Comparison of ENCODE assay signal across 17 cellular contexts in the genomic region with DNA sequence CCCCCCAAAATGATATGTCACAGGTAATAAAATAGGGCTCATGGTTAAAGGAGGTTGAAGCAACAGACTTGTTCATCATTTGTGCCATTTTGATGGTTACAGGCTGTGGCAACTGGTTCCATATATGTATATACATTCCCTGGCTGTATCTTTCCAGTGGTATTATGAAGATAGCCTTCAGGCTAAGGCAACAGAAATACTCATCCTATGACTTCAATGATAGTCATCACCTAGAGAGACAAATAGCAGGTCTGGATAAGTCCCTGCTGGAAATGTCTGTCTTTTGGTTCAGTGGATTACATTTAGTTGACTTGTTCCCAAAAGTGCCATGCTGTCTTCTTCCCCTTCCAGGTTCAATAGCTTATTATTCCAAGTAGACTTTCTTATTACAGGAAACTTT.
DNase-seq lines count a peak whose midpoint lies in the region; ATAC-seq, FAIRE-seq and TF ChIP-seq lines count a peak whose summit lies in the region.
"Had no signal": no experiment of that assay in that cellular context is flagged by ENCODE, and none has a peak within 500 bp of the region (broad histone marks: within the 10 kb centered on the region; RNA-seq: fewer than 3 reads in every experiment).

No MANE protein-coding gene starts in this region.

- H2BK120ac ChIP-seq in IMR-90 (ENCODE audit: low read depth, low read length) = no peak overlapping the region

- no peak overlapping the region for H2AK9ac ChIP-seq in IMR-90 (replicated peaks; ENCODE audit: low read depth, low read length, poor library complexity)

- no peaks in the 10 kb centered on the region for H3K79me1 ChIP-seq in IMR-90 (ENCODE audit: low read depth in 1 of 2, low read length in 2 of 2)

- dilution Hi-C loops in IMR-90 (cut with HindIII; ENCODE audit: low sequenced_read_pairs, unreplicated experiment) (no loop called here), keratinocyte (cut with MboI; ENCODE audit: extremely low pct_ligation_motif_present, low sequenced_read_pairs) (no loop called here)

- H3K36me3 ChIP-seq in IMR-90 (ENCODE audit: control insufficient read depth, insufficient read depth, low read length) (no peaks in the 10 kb centered on the region), bronchial epithelial cell (ENCODE audit: control insufficient read depth, insufficient read depth, low read length) (no peaks in the 10 kb centered on the region), keratinocyte (ENCODE audit: control insufficient read depth in 2 of 2, extremely low read depth in 1 of 2, insufficient read depth in 2 of 2, low read length in 2 of 2) (no peaks in the 10 kb centered on the region), right lobe of liver (no peaks in the 10 kb centered on the region)

- CTCF ChIA-PET in IMR-90 (lab: Yijun Ruan, JAX) = interaction anchor here (0.6 kb wide), 1 partner anchor 221 kb away, joined by 3 read pairs; no protein-coding TSS in a partner anchor

- no peaks in the 10 kb centered on the region for H3K4me1 ChIP-seq in IMR-90 (ENCODE audit: control insufficient read depth, insufficient read depth, low read length)
- H3K4me1 ChIP-seq in keratinocyte (ENCODE audit: control insufficient read depth, extremely low read depth, insufficient read depth, low read length) = peaks cover 14% of the 10 kb centered on the region
- no peaks in the 10 kb centered on the region for H3K4me1 ChIP-seq in right lobe of liver

- TF ChIP-seq POLR2A in IMR-90 (IDR thresholded peaks at IDR 0.05; ENCODE audit: low read depth, low read length) (no peak), right lobe of liver (IDR thresholded peaks at IDR 0.05) (no peak)

- no peak overlapping the region for H3K14ac ChIP-seq in IMR-90 (replicated peaks; ENCODE audit: low read depth, low read length)

- H4K5ac ChIP-seq in IMR-90 (ENCODE audit: low read depth, low read length) = no peak overlapping the region

- no peak overlapping the region for H4K91ac ChIP-seq in IMR-90 (ENCODE audit: insufficient read depth, low read depth, low read length)

- H3K4me3 ChIP-seq in IMR-90 (ENCODE audit: insufficient read depth, low read depth, low read length) = no peak overlapping the region
- H3K4me3 ChIP-seq in bronchial epithelial cell (ENCODE audit: low read depth, low read length) = no peak overlapping the region
- H3K4me3 ChIP-seq in keratinocyte (ENCODE audit: control insufficient read depth in 2 of 3, extremely low read depth in 1 of 3, insufficient read depth in 2 of 3, low read depth in 1 of 3, low read length in 3 of 3) = no peak overlapping the region
- no peak overlapping the region for H3K4me3 ChIP-seq in right lobe of liver
- H3K4me3 ChIP-seq: GM23338 had no signal

- ATAC-seq in IMR-90 (ENCODE audit: low read depth) = no peak
- no peak for ATAC-seq in right lobe of liver
- ATAC-seq: GM23338, HCT116 had no signal

- H3K79me2 ChIP-seq in keratinocyte (ENCODE audit: control insufficient read depth, insufficient read depth, low read length) = no peaks in the 10 kb centered on the region

- H3K9ac ChIP-seq in IMR-90 (ENCODE audit: low read depth, low read length) (no peak overlapping the region), keratinocyte (ENCODE audit: control insufficient read depth, extremely low read depth, insufficient read depth, low read length) (no peak overlapping the region)

- no peak overlapping the region for H2BK5ac ChIP-seq in IMR-90 (ENCODE audit: low read depth, low read length, poor library complexity, severe bottlenecking)

- H3K56ac ChIP-seq in IMR-90 (ENCODE audit: extremely low read depth, insufficient read depth, low read length) = no peak overlapping the region

- no peaks in the 10 kb centered on the region; the same call in 1 of the 2 replicates for H3K9me1 ChIP-seq in IMR-90 (ENCODE audit: insufficient read depth, low read length)
- no peaks in the 10 kb centered on the region for H3K9me1 ChIP-seq in keratinocyte (ENCODE audit: control insufficient read depth, extremely low read depth, insufficient read depth, low read length)

- no peak overlapping the region for H2AK5ac ChIP-seq in IMR-90 (ENCODE audit: low read depth, low read length)

- no peak for TF ChIP-seq RAD21 in IMR-90 (IDR thresholded peaks at IDR 0.05; ENCODE audit: low read length)

- no peak for TF ChIP-seq CTCF in IMR-90 (conservative IDR thresholded peaks at IDR 0.05; ENCODE audit: low read depth, low read length)
- no peak for TF ChIP-seq CTCF in bronchial epithelial cell (IDR thresholded peaks at IDR 0.05; ENCODE audit: insufficient read depth, low read length, severe bottlenecking)
- TF ChIP-seq CTCF in keratinocyte (optimal IDR thresholded peaks at IDR 0.05 in 1 of 3, IDR thresholded peaks at IDR 0.05 in 1 of 3, conservative IDR thresholded peaks at IDR 0.05 in 1 of 3; ENCODE audit: extremely low read depth in 1 of 3, insufficient read depth in 2 of 3, low read length in 3 of 3) = no peak
- TF ChIP-seq CTCF in right lobe of liver (IDR thresholded peaks at IDR 0.05) = no peak

- POLR2A ChIA-PET in IMR-90 (lab: Charles Lee; ENCODE audit: unreplicated experiment) = no interaction called here

- H3K27me3 ChIP-seq in IMR-90 (ENCODE audit: control insufficient read depth, insufficient read depth, low read length) = no peaks in the 10 kb centered on the region
- H3K27me3 ChIP-seq in bronchial epithelial cell (ENCODE audit: control insufficient read depth, insufficient read depth, low read length) = no peaks in the 10 kb centered on the region
- H3K27me3 ChIP-seq in keratinocyte (ENCODE audit: control insufficient read depth, extremely low read depth, insufficient read depth, low read length) = no peaks in the 10 kb centered on the region
- H3K27me3 ChIP-seq in right lobe of liver = no peaks in the 10 kb centered on the region

- DNase-seq in IMR-90 (peak; percentile 2), bronchial epithelial cell (ENCODE audit: low read depth) (peak; percentile 32), keratinocyte (ENCODE audit: low read depth, low spot score) (peak; percentile 28), GM19239 (ENCODE audit: insufficient read length, low spot score) (no peak), right lobe of liver (no peak), GM19240 (ENCODE audit: insufficient read length, low spot score) (no peak)
- DNase-seq: C1 segment of cervical spinal cord; Calu3; CD4-positive, alpha-beta memory T cell; COR-L47; DMS53; DMS79 treated with DMSO at 0.1 percent for 48 hours; H9 had no signal

- no peak overlapping the region for H2AFZ ChIP-seq in IMR-90 (replicated peaks; ENCODE audit: low read length, poor library complexity)
- peak overlapping the region; percentile 36 for H2AFZ ChIP-seq in keratinocyte (ENCODE audit: control insufficient read depth, low read length)
- H2AFZ ChIP-seq: GM23338 had no signal

- H2BK20ac ChIP-seq in IMR-90 (ENCODE audit: low read depth, low read length) = no peak overlapping the region

- no peak overlapping the region for H4K8ac ChIP-seq in IMR-90 (ENCODE audit: low read depth in 2 of 2, low read length in 2 of 2)

- no peaks in the 10 kb centered on the region for H4K20me1 ChIP-seq in IMR-90 (ENCODE audit: insufficient read depth, low read length)
- no peaks in the 10 kb centered on the region for H4K20me1 ChIP-seq in keratinocyte (ENCODE audit: control insufficient read depth, extremely low read depth, insufficient read depth, low read length)

- FAIRE-seq in bronchial epithelial cell (lab: Jason Lieb, UNC) = no peak
- FAIRE-seq in keratinocyte (lab: Jason Lieb, UNC) = peak; percentile 73
- FAIRE-seq in GM19239 (lab: Jason Lieb, UNC) = no peak
- FAIRE-seq: G401.6, GM12892 had no signal

- H3K4ac ChIP-seq in IMR-90 (ENCODE audit: low read depth, low read length) = no peak overlapping the region

- H3K18ac ChIP-seq in IMR-90 (ENCODE audit: low read depth, low read length) = no peak overlapping the region

- no peak overlapping the region for H2BK15ac ChIP-seq in IMR-90 (ENCODE audit: low read depth, low read length)

- H3K9me3 ChIP-seq in IMR-90 (ENCODE audit: control insufficient read depth, insufficient read depth, low read length) (no peaks in the 10 kb centered on the region), keratinocyte (ENCODE audit: control insufficient read depth, low read depth, low read length) (no peaks in the 10 kb centered on the region), right lobe of liver (no peaks in the 10 kb centered on the region)

- H3K23ac ChIP-seq in IMR-90 (ENCODE audit: low read depth, low read length) = no peak overlapping the region

- no peak overlapping the region for H3K27ac ChIP-seq in IMR-90 (ENCODE audit: insufficient read depth, low read length)
- H3K27ac ChIP-seq in keratinocyte (ENCODE audit: control insufficient read depth, insufficient read depth, low read length) = no peak overlapping the region
- no peak overlapping the region for H3K27ac ChIP-seq in right lobe of liver

- intact Hi-C loops in IMR-90 (cut with micrococcal nuclease) = no loop called here
- intact Hi-C loops in right lobe of liver (cut with DNase I) = no loop called here

- H3K4me2 ChIP-seq in IMR-90 (ENCODE audit: low read depth, low read length) = no peak overlapping the region
- H3K4me2 ChIP-seq in keratinocyte (ENCODE audit: control insufficient read depth, extremely low read depth, insufficient read depth, low read depth, low read length) = peak overlapping the region; percentile 38
- H3K4me2 ChIP-seq: GM23338 had no signal

- no TSS peak for BruUV-seq in IMR-90 (replicated peaks; lab: Mats Ljungman, UMichigan)

- in situ Hi-C loops in IMR-90 (cut with MboI; ENCODE audit: low sequenced_read_pairs) = no loop called here

TF ChIP-seq in IMR-90, 13 proteins besides CTCF, POLR2A, EP300 and RAD21 (continues in another document):
- TF ChIP-seq MXI1 (IDR thresholded peaks at IDR 0.05; ENCODE audit: borderline replicate concordance, low read depth, low read length) (no peak), BHLHE40 (IDR thresholded peaks at IDR 0.05; ENCODE audit: low read depth, low read length) (no peak), RFX5 (IDR thresholded peaks at IDR 0.05; ENCODE audit: low read depth, low read length) (no peak), NFE2L2 (IDR thresholded peaks at IDR 0.05; ENCODE audit: low read depth, low read length) (no peak), CHD1 (IDR thresholded peaks at IDR 0.05; ENCODE audit: low read depth, low read length) (no peak), SMC3 (IDR thresholded peaks at IDR 0.05; ENCODE audit: low read depth, low read length) (no peak), RCOR1 (IDR thresholded peaks at IDR 0.05; ENCODE audit: insufficient replicate concordance, low read length) (no peak), MAFK (IDR thresholded peaks at IDR 0.05; ENCODE audit: low read depth, low read length) (no peak)
- TF ChIP-seq, protein P1, sequence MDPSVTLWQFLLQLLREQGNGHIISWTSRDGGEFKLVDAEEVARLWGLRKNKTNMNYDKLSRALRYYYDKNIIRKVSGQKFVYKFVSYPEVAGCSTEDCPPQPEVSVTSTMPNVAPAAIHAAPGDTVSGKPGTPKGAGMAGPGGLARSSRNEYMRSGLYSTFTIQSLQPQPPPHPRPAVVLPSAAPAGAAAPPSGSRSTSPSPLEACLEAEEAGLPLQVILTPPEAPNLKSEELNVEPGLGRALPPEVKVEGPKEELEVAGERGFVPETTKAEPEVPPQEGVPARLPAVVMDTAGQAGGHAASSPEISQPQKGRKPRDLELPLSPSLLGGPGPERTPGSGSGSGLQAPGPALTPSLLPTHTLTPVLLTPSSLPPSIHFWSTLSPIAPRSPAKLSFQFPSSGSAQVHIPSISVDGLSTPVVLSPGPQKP (IDR thresholded peaks at IDR 0.05; ENCODE audit: borderline replicate concordance, low read depth, low read length) = no peak

Comparison
In these comparisons a context has a peak if more than half of its experiments do, and no peak if none do; other contexts are left out.
1. DNase-seq: peak in IMR-90 (single experiment), bronchial epithelial cell (single experiment) and keratinocyte (single experiment); none in GM19239 (single experiment), right lobe of liver (0 of 3) and GM19240 (single experiment).